Comparison of ENCODE assay signal across 28 cellular contexts in genomic region chr3:23028294-23028693, GRCh38.
"Had no signal": no experiment of that assay in that cellular context is flagged by ENCODE, and none has a peak within 500 bp of the region (broad histone marks: within the 10 kb centered on the region; RNA-seq: fewer than 3 reads in every experiment).

No MANE protein-coding gene starts in this region.

- H3K4me1 Mint-ChIP-seq: naive B cell; natural killer cell; nephron progenitor cell; neural progenitor cell; stimulated activated memory B cell treated with anti-CD40 and anti-IgM and Interleukin-4, amounts not matched to agents 10 μg/mL and 1 μg/mL and 100 μg/mL, for 72 hours; stimulated activated naive CD8-positive, alpha-beta T cell treated with anti-CD3 and anti-CD28 coated beads, Interleukin-15, amount 100 ng/mL, for 72 hours had no signal

- H3K27me3 Mint-ChIP-seq: naive B cell; progenitor cell of endocrine pancreas; stimulated activated naive CD8-positive, alpha-beta T cell treated with anti-CD3 and anti-CD28 coated beads, Interleukin-15, amount 100 ng/mL, for 72 hours had no signal

- H3K4me2 ChIP-seq: neural progenitor cell, smooth muscle cell had no signal

- H2AFZ ChIP-seq: neural progenitor cell had no signal

- ATAC-seq: natural killer cell; right lobe of liver; stimulated activated memory B cell treated with anti-CD40 and anti-IgM and Interleukin-4, amounts not matched to agents 10 μg/mL and 1 μg/mL and 100 μg/mL, for 72 hours; stimulated activated naive CD8-positive, alpha-beta T cell treated with anti-CD3 and anti-CD28 coated beads, Interleukin-15, amount 100 ng/mL, for 72 hours had no signal

- H3K4me1 ChIP-seq: left ventricle myocardium inferior, neural progenitor cell, right atrium auricular region, right lobe of liver, tibial nerve, uterus had no signal

- H3K9me3 ChIP-seq: neutrophil, ovary, right lobe of liver, uterus had no signal

- H3K27me3 ChIP-seq: neural progenitor cell, neutrophil, ovary, right atrium auricular region, right lobe of liver, tibial nerve, uterus had no signal

- H3K36me3 Mint-ChIP-seq: natural killer cell; neural progenitor cell; stimulated activated memory B cell treated with anti-CD40 and anti-IgM and Interleukin-4, amounts not matched to agents 10 μg/mL and 1 μg/mL and 100 μg/mL, for 72 hours; type B pancreatic cell had no signal

- DNase-seq: hippocampal formation; islet precursor cell; left ventricle myocardium inferior; mesendoderm; naive B cell; natural killer cell; nephron progenitor cell; occipital lobe; ovary; right lobe of liver; stimulated activated CD4-positive, alpha-beta T cell treated with anti-CD3 and anti-CD28 coated beads, Interleukin-1b, Interleukin-23, amount 100 ng/mL, for 48 hours; stimulated activated CD4-positive, alpha-beta T cell treated with anti-CD3 and anti-CD28 coated beads, Interleukin-2, amount 100 ng/mL, for 48 hours; stimulated activated CD4-positive, alpha-beta T cell treated with anti-CD3 and anti-CD28 coated beads, Interleukin-4, amount 100 ng/mL, for 4 hours; stimulated activated CD8-positive, alpha-beta memory T cell treated with anti-CD3 and anti-CD28 coated beads, Interleukin-4, amount 100 ng/mL, for 48 hours; stimulated activated naive CD4-positive, alpha-beta T cell treated with Interleukin-2 at 50 U/mL for 16 hours; stimulated activated naive CD8-positive, alpha-beta T cell treated with anti-CD3 and anti-CD28 coated beads, Interleukin-15, amount 100 ng/mL, for 72 hours; substantia nigra; uterus had no signal

- H3K4me3 ChIP-seq: left ventricle myocardium inferior, lung, neural progenitor cell, ovary, right atrium auricular region, right lobe of liver, smooth muscle cell, tibial nerve, uterus had no signal

- H3K9ac ChIP-seq: neural progenitor cell had no signal

- H3K36me3 ChIP-seq: left ventricle myocardium inferior, neural progenitor cell, neutrophil, ovary, right atrium auricular region, right lobe of liver, tibial nerve, uterus had no signal

- H3K27ac ChIP-seq: left ventricle myocardium inferior, neural progenitor cell, neutrophil, ovary, right atrium auricular region, right lobe of liver, uterus had no signal

- H3K27ac Mint-ChIP-seq: mesothelial cell of epicardium; naive B cell; natural killer cell; nephron progenitor cell; neural progenitor cell; progenitor cell of endocrine pancreas; stimulated activated memory B cell treated with anti-CD40 and anti-IgM and Interleukin-4, amounts not matched to agents 10 μg/mL and 1 μg/mL and 100 μg/mL, for 72 hours; stimulated activated naive CD8-positive, alpha-beta T cell treated with anti-CD3 and anti-CD28 coated beads, Interleukin-15, amount 100 ng/mL, for 72 hours; type B pancreatic cell had no signal

- H3K4me3 Mint-ChIP-seq: mesothelial cell of epicardium; naive B cell; natural killer cell; nephron progenitor cell; neural progenitor cell; stimulated activated memory B cell treated with anti-CD40 and anti-IgM and Interleukin-4, amounts not matched to agents 10 μg/mL and 1 μg/mL and 100 μg/mL, for 72 hours; stimulated activated naive CD8-positive, alpha-beta T cell treated with anti-CD3 and anti-CD28 coated beads, Interleukin-15, amount 100 ng/mL, for 72 hours; type B pancreatic cell had no signal
